8 cellular contexts compared by ENCODE assay signal in genomic region chr22:50307891-50308596, GRCh38. TPM values are rescaled to one million over a fixed set of nuclear protein-coding genes. Genes with fewer than 3 reads are reported as not detected.
DNase-seq lines count a peak whose midpoint lies in the region; ATAC-seq and TF ChIP-seq lines count a peak whose summit lies in the region.

No MANE protein-coding gene starts in this region.

- H3K36me3 ChIP-seq in muscle layer of duodenum (ENCODE audit: control insufficient read depth in 1 of 2, insufficient read depth in 2 of 2, low read length in 2 of 2) = no peaks in the 10 kb centered on the region
- H3K36me3 ChIP-seq in tibial nerve = peaks cover 0 to 20% (median 0%) of the 10 kb centered on the region in 3 donors

- no peak for ATAC-seq in central memory CD8-positive, alpha-beta T cell (replicated peaks; ENCODE audit: extremely low read depth, poor library complexity, severe bottlenecking)
- ATAC-seq in HG03139 (IDR thresholded peaks at IDR 0.05; ENCODE audit: unreplicated experiment) = no peak

- H3K9me3 ChIP-seq in muscle layer of duodenum (ENCODE audit: control insufficient read depth in 1 of 2, low read length in 2 of 2) = no peaks in the 10 kb centered on the region
- H3K9me3 ChIP-seq in tibial nerve = no peaks in the 10 kb centered on the region

- H3K27ac Mint-ChIP-seq in central memory CD8-positive, alpha-beta T cell (ENCODE audit: low read depth) = no peak overlapping the region

- H3K27me3 Mint-ChIP-seq in central memory CD8-positive, alpha-beta T cell = peaks cover 20% of the 10 kb centered on the region

- peak in 1 of 2 donors; percentile 42 for TF ChIP-seq POLR2A in tibial nerve (IDR thresholded peaks at IDR 0.05)

- 24 to 31% methylated on average over 12 to 14 of the region's 19 CpGs for WGBS in tibial nerve, 2 donors

- peaks cover 5% of the 10 kb centered on the region for H3K4me1 Mint-ChIP-seq in central memory CD8-positive, alpha-beta T cell

- peak overlapping the region in 1 of 2 donors; percentile 7 for H3K4me3 ChIP-seq in muscle layer of duodenum (ENCODE audit: low read depth in 1 of 2, low read length in 2 of 2)
- H3K4me3 ChIP-seq in tibial nerve = peak overlapping the region in 1 of 4 donors; percentile 16

- H3K27ac ChIP-seq in muscle layer of duodenum (ENCODE audit: low read length) = peak overlapping the region; percentile 16
- H3K27ac ChIP-seq in tibial nerve = peak overlapping the region; percentile 79 to 97 (median 86)

- peak overlapping the region; percentile 66 for H3K4me3 Mint-ChIP-seq in central memory CD8-positive, alpha-beta T cell

- peak; percentile 16 for DNase-seq in SKM-1 treated with dmso at 0.1 percent for 144 hours (lab: John Stamatoyannopoulos, UW; ENCODE audit: unreplicated experiment)
- DNase-seq in SKM-1 (lab: John Stamatoyannopoulos, UW; ENCODE audit: unreplicated experiment) = no peak
- DNase-seq in central memory CD8-positive, alpha-beta T cell (ENCODE audit: low spot score in 2 of 2) = no peak
- DNase-seq in tibial nerve (ENCODE audit: low spot score in 2 of 2) = no peak
- DNase-seq in NCI-H2029 treated with DMSO at 0.1 percent for 48 hours (lab: John Stamatoyannopoulos, UW) = no peak
- DNase-seq in DMS53 (lab: John Stamatoyannopoulos, UW) = no peak

- H3K27me3 ChIP-seq in muscle layer of duodenum (ENCODE audit: low read depth, low read length) (no peaks in the 10 kb centered on the region), tibial nerve (no peaks in the 10 kb centered on the region)

- H3K4me1 ChIP-seq in muscle layer of duodenum (ENCODE audit: control insufficient read depth in 1 of 2, insufficient read depth in 2 of 2, low read length in 2 of 2) (peaks cover 24 to 46% of the 10 kb centered on the region in 2 donors), tibial nerve (peaks cover 8 to 56% (median 50%) of the 10 kb centered on the region in 4 donors)

- H3K36me3 Mint-ChIP-seq in central memory CD8-positive, alpha-beta T cell (ENCODE audit: insufficient read depth) = no peaks in the 10 kb centered on the region

- no peaks in the 10 kb centered on the region for H3K9me3 Mint-ChIP-seq in central memory CD8-positive, alpha-beta T cell

- TF ChIP-seq EP300 in tibial nerve (IDR thresholded peaks at IDR 0.05) = no peak

- no peak for TF ChIP-seq CTCF in tibial nerve (IDR thresholded peaks at IDR 0.05)

RNA-seq across cellular contexts. Expression of gene PLXNB2, which starts 0.6 kb away (rescaled TPM):
- 100 to 1,000 TPM; 135 to 193 (median 165) TPM for total RNA-seq in tibial nerve

RNA-seq across cellular contexts. Expression of gene DENND6B, which starts 18.8 kb away (rescaled TPM):
- 10 to 100 TPM in 3 of 4 donors, 1 to 10 TPM in 1; 8.6 to 13.1 (median 11.7) TPM for total RNA-seq in tibial nerve

RNA-seq across cellular contexts. Expression of gene PPP6R2, which starts 35.1 kb away (rescaled TPM):
- 100 to 1,000 TPM in 1 of 4 donors, 10 to 100 TPM in 3; 55.9 to 112 (median 76.7) TPM for total RNA-seq in tibial nerve

RNA-seq across cellular contexts. Expression of gene MAPK11, which starts 37.9 kb away (rescaled TPM):
- 10 to 100 TPM in 3 of 4 donors, 1 to 10 TPM in 1; 8.7 to 33.3 (median 19.6) TPM for total RNA-seq in tibial nerve

RNA-seq across cellular contexts. Expression of gene MAPK12, which starts 46.6 kb away (rescaled TPM):
- total RNA-seq in tibial nerve = 10 to 100 TPM; 12.3 to 32.0 (median 24.1) TPM
